ENCODE assay signal across 25 cellular contexts in the genomic region with DNA sequence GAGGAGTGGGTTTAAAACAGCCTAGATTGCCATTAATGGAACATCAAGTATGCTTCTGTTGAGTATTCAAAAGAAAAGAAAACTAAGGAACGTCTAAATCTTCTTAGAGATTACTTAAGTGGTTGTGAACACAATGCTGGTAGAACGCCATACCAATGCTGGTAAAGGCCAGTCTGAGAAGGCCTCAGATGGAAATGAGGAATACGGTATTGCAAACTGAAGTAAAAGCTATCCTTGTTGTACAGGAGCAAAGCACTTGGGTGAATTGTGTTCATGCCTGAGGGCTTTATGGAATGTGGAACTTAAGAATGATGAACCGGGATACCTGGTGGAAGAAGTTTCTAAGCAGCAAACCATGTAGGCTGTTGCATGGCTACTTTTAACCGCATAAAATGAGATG.
DNase-seq lines count a peak whose midpoint lies in the region; ATAC-seq, FAIRE-seq and TF ChIP-seq lines count a peak whose summit lies in the region.
"Had no signal": no experiment of that assay in that cellular context is flagged by ENCODE, and none has a peak within 500 bp of the region (broad histone marks: within the 10 kb centered on the region; RNA-seq: fewer than 3 reads in every experiment).

No MANE protein-coding gene starts in this region.

- H3K79me2 ChIP-seq in trophoblast cell (ENCODE audit: control insufficient read depth, insufficient read depth, low read length, poor library complexity): no peaks in the 10 kb centered on the region

- no peak overlapping the region for H2AK5ac ChIP-seq in trophoblast cell (ENCODE audit: low read length)

- peak; percentile 40 for FAIRE-seq in GM12891 (lab: Jason Lieb, UNC)
- peak; percentile 27 for FAIRE-seq in GM12892 (lab: Jason Lieb, UNC)
- FAIRE-seq: A204.1, GM12878, GM18507 had no signal

- H3K18ac ChIP-seq in trophoblast cell (ENCODE audit: low read length): no peak overlapping the region

- no peak overlapping the region for H3K27ac ChIP-seq in trophoblast cell (ENCODE audit: low read depth, low read length)
- H3K27ac ChIP-seq: BLaER1 had no signal

- H2BK120ac ChIP-seq in trophoblast cell (ENCODE audit: insufficient read depth, low read length, poor library complexity): no peak overlapping the region

- no peak overlapping the region for H2BK5ac ChIP-seq in trophoblast cell (ENCODE audit: low read depth, low read length, poor library complexity)

- no peak overlapping the region for H2BK12ac ChIP-seq in trophoblast cell (ENCODE audit: low read length)

- no peak overlapping the region for H3K9ac ChIP-seq in trophoblast cell (ENCODE audit: low read length)
- H3K9ac ChIP-seq: BLaER1 had no signal

- H3K4ac ChIP-seq in trophoblast cell (ENCODE audit: low read depth, low read length): no peak overlapping the region

- H4K91ac ChIP-seq in trophoblast cell (ENCODE audit: low read depth, low read length): no peak overlapping the region

- DNase-seq in GM12891 (ENCODE audit: insufficient read length, low spot score) (no peak), GM12892 (ENCODE audit: insufficient read length) (no peak), trophoblast cell (peak; percentile 64 to 75), HT-29 (ENCODE audit: low spot score) (no peak), nucleus accumbens (lab: John Stamatoyannopoulos, UW) (no peak)
- DNase-seq: 8988T; ACHN; BE2C; C1 segment of cervical spinal cord; CD4-positive, alpha-beta memory T cell; CD4-positive, CD25-positive, alpha-beta regulatory T cell; CD8-positive, alpha-beta memory T cell; COR-L47; DMS 273 treated with DMSO at 0.1 percent for 48 hours; DMS153; DMS53; DMS79; DND-41; EL; GDM1 had no signal

- H4K8ac ChIP-seq in trophoblast cell (ENCODE audit: low read depth, low read length): no peak overlapping the region

- H3K4me1 ChIP-seq in trophoblast cell (ENCODE audit: control insufficient read depth in 1 of 2, insufficient read depth in 2 of 2, low read length in 2 of 2): no peaks in the 10 kb centered on the region
- H3K4me1 ChIP-seq: BE2C, BLaER1 had no signal

- H4K12ac ChIP-seq in trophoblast cell (ENCODE audit: low read depth, low read length): no peak overlapping the region

- no peaks in the 10 kb centered on the region for H3K9me3 ChIP-seq in trophoblast cell (ENCODE audit: insufficient read depth, low read depth, low read length)
- H3K9me3 ChIP-seq: BE2C, BLaER1 had no signal

- no peaks in the 10 kb centered on the region for H3K79me1 ChIP-seq in trophoblast cell (ENCODE audit: low read length)

- H3K4me2 ChIP-seq in trophoblast cell (ENCODE audit: low read length): no peak overlapping the region
- H3K4me2 ChIP-seq: BLaER1 had no signal

- WGBS in trophoblast cell (ENCODE audit: extremely low coverage, insufficient coverage, insufficient read length): no CpG with 5 or more reads among the region's 5 CpGs

- H3K27me3 ChIP-seq in trophoblast cell (ENCODE audit: insufficient read depth, low read length): no peaks in the 10 kb centered on the region
- H3K27me3 ChIP-seq: BE2C, BLaER1 had no signal

- no peaks in the 10 kb centered on the region for H3K36me3 ChIP-seq in trophoblast cell (ENCODE audit: control insufficient read depth in 1 of 2, insufficient read depth in 2 of 2, low read length in 2 of 2)
- H3K36me3 ChIP-seq: BE2C, BLaER1 had no signal

- H3K4me3 ChIP-seq in trophoblast cell (ENCODE audit: low read depth, low read length): no peak overlapping the region
- H3K4me3 ChIP-seq: BLaER1, GM12878 had no signal

- TF ChIP-seq POLR2A in GM12891 (IDR thresholded peaks at IDR 0.05; ENCODE audit: low read depth, low read length) (no peak), GM12892 (IDR thresholded peaks at IDR 0.05; ENCODE audit: low read depth, low read length) (no peak)

- no peak overlapping the region for H3K14ac ChIP-seq in trophoblast cell (ENCODE audit: low read length)

- ATAC-seq in HG02981 (IDR thresholded peaks at IDR 0.05; ENCODE audit: unreplicated experiment): no peak
- ATAC-seq: GM12878 had no signal

- no peak overlapping the region for H3K23ac ChIP-seq in trophoblast cell (ENCODE audit: low read length)

- H2AFZ ChIP-seq in trophoblast cell (ENCODE audit: insufficient read depth, low read length, poor library complexity): no peak overlapping the region

TF ChIP-seq in GM12891, 5 proteins besides CTCF, POLR2A, EP300 and RAD21:
- TF ChIP-seq SPI1 (IDR thresholded peaks at IDR 0.05; ENCODE audit: low read depth, low read length) (no peak), POU2F2 (IDR thresholded peaks at IDR 0.05; ENCODE audit: low read depth, low read length) (no peak), TAF1 (IDR thresholded peaks at IDR 0.05; ENCODE audit: low read depth, low read length) (no peak), POLR2AphosphoS5 (IDR thresholded peaks at IDR 0.05; ENCODE audit: low read depth, low read length) (no peak), PAX5 (IDR thresholded peaks at IDR 0.05; ENCODE audit: insufficient read depth, low read length, severe bottlenecking) (no peak)

Comparison
In these comparisons a context has a peak if more than half of its experiments do, and no peak if none do; other contexts are left out.
1. DNase-seq: peak in trophoblast cell (2 of 2); none in GM12891 (single experiment), GM12892 (single experiment), HT-29 (single experiment) and nucleus accumbens (0 of 56).